Comparison of ENCODE assay signal across 9 cellular contexts in genomic region chr5:72957337-72957736, GRCh38. TPM values are rescaled to one million over a fixed set of nuclear protein-coding genes. Genes with fewer than 3 reads are reported as not detected.
DNase-seq lines count a peak whose midpoint lies in the region; ATAC-seq and TF ChIP-seq lines count a peak whose summit lies in the region.
"Had no signal": no experiment of that assay in that cellular context is flagged by ENCODE, and none has a peak within 500 bp of the region (broad histone marks: within the 10 kb centered on the region; RNA-seq: fewer than 3 reads in every experiment).

No MANE protein-coding gene starts in this region.

- no peak for TF ChIP-seq POLR2A in esophagus squamous epithelium (IDR thresholded peaks at IDR 0.05)
- TF ChIP-seq POLR2A in ovary (IDR thresholded peaks at IDR 0.05): no peak

- no peak for ATAC-seq in CD8-positive, alpha-beta T cell

- CTCF ChIA-PET in CD8-positive, alpha-beta T cell (lab: Charles Lee): interaction anchor here (1.1 to 2.6 kb wide), 2 partner anchors 244 to 259 kb away, joined by 4 to 10 read pairs; no protein-coding TSS in a partner anchor

- no peaks in the 10 kb centered on the region for H3K9me3 Mint-ChIP-seq in CD8-positive, alpha-beta T cell

- 65 to 72% methylated on average over 1 of the region's 1 CpG for WGBS in esophagus squamous epithelium, 2 donors
- WGBS in ovary, 3 donors: 71 to 79% (median 74%) methylated on average over 1 of the region's 1 CpG

- H3K27ac Mint-ChIP-seq in CD8-positive, alpha-beta T cell: no peak overlapping the region

- H3K36me3 ChIP-seq in CD8-positive, alpha-beta T cell (ENCODE audit: insufficient read depth, low read length): no peaks in the 10 kb centered on the region
- H3K36me3 ChIP-seq in SJSA1: peaks cover 6% of the 10 kb centered on the region
- peaks cover 0 to 6% (median 0%) of the 10 kb centered on the region in 3 donors for H3K36me3 ChIP-seq in esophagus squamous epithelium
- H3K36me3 ChIP-seq in ovary: no peaks in the 10 kb centered on the region

- no peak for TF ChIP-seq CTCF in CD8-positive, alpha-beta T cell (IDR thresholded peaks at IDR 0.05)
- TF ChIP-seq CTCF in esophagus squamous epithelium (IDR thresholded peaks at IDR 0.05): no peak
- TF ChIP-seq CTCF in ovary (IDR thresholded peaks at IDR 0.05): no peak

- DNase-seq in CD8-positive, alpha-beta T cell: no peak
- DNase-seq in SJSA1 (ENCODE audit: low read depth in 1 of 2, low spot score in 2 of 2): no peak
- DNase-seq in esophagus squamous epithelium (lab: John Stamatoyannopoulos, UW): no peak
- no peak for DNase-seq in ovary
- DNase-seq in EL: no peak
- no peak for DNase-seq in NCI-H510A (lab: John Stamatoyannopoulos, UW)
- no peak for DNase-seq in A172 (ENCODE audit: low spot score)
- no peak for DNase-seq in NCI-H1436 treated with DMSO at 0.1 percent for 48 hours (lab: John Stamatoyannopoulos, UW)
- DNase-seq: NCI-H2107 had no signal

- H3K9me3 ChIP-seq in CD8-positive, alpha-beta T cell (ENCODE audit: low read length): no peaks in the 10 kb centered on the region
- H3K9me3 ChIP-seq in SJSA1 (replicated peaks) (peaks cover 4% of the 10 kb centered on the region; the same call in 1 of the 2 replicates), esophagus squamous epithelium (no peaks in the 10 kb centered on the region), ovary (no peaks in the 10 kb centered on the region)

- intact Hi-C loops in CD8-positive, alpha-beta T cell (cut with DNase I, micrococcal nuclease): loop anchor here (5.0 kb wide), 4 partner anchors 110 to 635 kb away; partner anchors contain the start of genes BTF3 (in 1 of the 2), MRPS27 (in 1 of the 2) and PTCD2 (in 1 of the 2)
- intact Hi-C loops in esophagus squamous epithelium (cut with DNase I): no loop called here
- intact Hi-C loops in ovary (cut with DNase I): loop anchor here in 1 of 4 donors (10.0 kb wide), 1 partner anchor 143 kb away; the partner anchor contains the start of gene TNPO1

- no peak overlapping the region for H3K4me3 ChIP-seq in CD8-positive, alpha-beta T cell (ENCODE audit: low read depth, low read length)
- H3K4me3 ChIP-seq in SJSA1 (peak overlapping the region; percentile 97), esophagus squamous epithelium (peak overlapping the region; percentile 64 to 88 (median 86)), ovary (peak overlapping the region; percentile 87)

- POLR2A ChIA-PET in CD8-positive, alpha-beta T cell (lab: Charles Lee): no interaction called here

- peaks cover 9% of the 10 kb centered on the region for H3K27me3 ChIP-seq in CD8-positive, alpha-beta T cell (ENCODE audit: insufficient read depth, low read length)
- H3K27me3 ChIP-seq in SJSA1 (replicated peaks) (no peaks in the 10 kb centered on the region), esophagus squamous epithelium (no peaks in the 10 kb centered on the region), ovary (no peaks in the 10 kb centered on the region)

- H3K36me3 Mint-ChIP-seq in CD8-positive, alpha-beta T cell: peaks cover 8% of the 10 kb centered on the region

- H3K4me1 ChIP-seq in CD8-positive, alpha-beta T cell (ENCODE audit: insufficient read depth, low read length): peaks cover 12% of the 10 kb centered on the region
- H3K4me1 ChIP-seq in SJSA1 (replicated peaks) (peaks cover 15% of the 10 kb centered on the region), esophagus squamous epithelium (peaks cover 0 to 57% (median 20%) of the 10 kb centered on the region in 3 donors), ovary (ENCODE audit: insufficient read depth) (peaks cover 4% of the 10 kb centered on the region)

- peaks cover 15% of the 10 kb centered on the region for H3K4me1 Mint-ChIP-seq in CD8-positive, alpha-beta T cell (ENCODE audit: low read depth)

- peak overlapping the region; percentile 88 for H3K4me3 Mint-ChIP-seq in CD8-positive, alpha-beta T cell

- no peak for TF ChIP-seq EP300 in ovary (IDR thresholded peaks at IDR 0.05)

- no peak overlapping the region for H3K27ac ChIP-seq in CD8-positive, alpha-beta T cell (ENCODE audit: low read depth, low read length)
- H3K27ac ChIP-seq in SJSA1 (no peak overlapping the region), esophagus squamous epithelium (peak overlapping the region; percentile 95 to 99 (median 98)), ovary (no peak overlapping the region)

- H3K27me3 Mint-ChIP-seq in CD8-positive, alpha-beta T cell (ENCODE audit: low read depth): peaks cover 35% of the 10 kb centered on the region

RNA-seq across cellular contexts. Expression of gene FCHO2, which starts 1.5 kb away (rescaled TPM):
- total RNA-seq in CD8-positive, alpha-beta T cell: 1 to 10 TPM; 2.4 to 2.9 TPM
- total RNA-seq in SJSA1 (2014; rRNA removed; shearing (Covaris generic)): 3.7 and 8.9 TPM in 2 replicates
- total RNA-seq in esophagus squamous epithelium: 10 to 100 TPM; 30.2 to 41.8 (median 36.6) TPM
- 10 to 100 TPM; 25.2 to 34.4 (median 26.1) TPM for total RNA-seq in ovary
- 10 to 100 TPM; 12.1 to 15.4 TPM for polyA plus RNA-seq in ovary
- 9.1 and 12.9 TPM in 2 replicates for total RNA-seq in A172 (2014; rRNA removed; shearing (Covaris generic))

Comparison
In these comparisons a context has a peak if more than half of its experiments do, and no peak if none do; other contexts are left out.
1. H3K27ac ChIP-seq: peak in esophagus squamous epithelium (4 of 4); none in CD8-positive, alpha-beta T cell (single experiment), SJSA1 (single experiment) and ovary (0 of 2).